In genomic region chr7:90233569-90233968, GRCh38 we compare ENCODE assay signal across 25 cellular contexts. TPM values are rescaled to one million over a fixed set of nuclear protein-coding genes. Genes with fewer than 3 reads are reported as not detected.
"Had no signal": no experiment of that assay in that cellular context is flagged by ENCODE, and none has a peak within 500 bp of the region (broad histone marks: within the 10 kb centered on the region; RNA-seq: fewer than 3 reads in every experiment).

No MANE protein-coding gene starts in this region.

- H3K36me3 ChIP-seq: left ventricle myocardium inferior, pancreas, right atrium auricular region, right lobe of liver, suprapubic skin, upper lobe of right lung had no signal

- FAIRE-seq: islet of Langerhans, urothelium cell line had no signal

- DNase-seq: head of caudate nucleus; hippocampal formation; immature natural killer cell; kidney; left ventricle myocardium inferior; mesendoderm; naive B cell; natural killer cell; pancreas; posterior cingulate gyrus; right lobe of liver; stimulated activated CD4-positive, alpha-beta T cell treated with anti-CD3 and anti-CD28 coated beads, Interleukin-12 subunit alpha, Interleukin-12 subunit beta, amount 100 ng/mL, for 4 hours; stimulated activated CD4-positive, alpha-beta T cell treated with anti-CD3 and anti-CD28 coated beads, Interleukin-15, amount 100 ng/mL, for 24 hours; stimulated activated CD4-positive, alpha-beta T cell treated with anti-CD3 and anti-CD28 coated beads, Interleukin-2, amount 100 ng/mL, for 24 hours; stimulated activated CD4-positive, alpha-beta T cell treated with anti-CD3 and anti-CD28 coated beads, Interleukin-4, amount 100 ng/mL, for 1 hour; stimulated activated naive CD4-positive, alpha-beta T cell; tibial artery; trophoblast cell; upper lobe of right lung had no signal

- H3K4me1 ChIP-seq: left ventricle myocardium inferior, right atrium auricular region, suprapubic skin, tibial artery, upper lobe of right lung had no signal

- H3K9me3 ChIP-seq: left ventricle myocardium inferior, pancreas, right atrium auricular region, right lobe of liver, suprapubic skin, thoracic aorta, tibial artery, upper lobe of right lung had no signal

- H3K27ac ChIP-seq: left ventricle myocardium inferior, pancreas, right atrium auricular region, right lobe of liver, suprapubic skin, thoracic aorta, tibial artery, upper lobe of right lung had no signal

- H3K4me3 ChIP-seq: left ventricle myocardium inferior, lung, pancreas, right atrium auricular region, right lobe of liver, suprapubic skin, thoracic aorta, tibial artery, upper lobe of right lung had no signal

- H3K27me3 ChIP-seq: pancreas, right atrium auricular region, right lobe of liver, suprapubic skin, tibial artery, upper lobe of right lung had no signal

RNA-seq across cellular contexts. Expression of gene CFAP69, which starts 11.4 kb away (rescaled TPM):
- polyA plus RNA-seq: immature natural killer cell had no signal

RNA-seq across cellular contexts. Expression of gene STEAP2, which starts 22.0 kb away (rescaled TPM):
- polyA plus RNA-seq: immature natural killer cell had no signal
